In genomic region chr16:30096105-30096861, GRCh38 we compare ENCODE assay signal across 1 cellular context.
TF ChIP-seq lines count a peak whose summit lies in the region.

Gene YPEL3 (minus strand): TSS chr16:30096213. CDS start chr16:30095482, 731 bp downstream.

TF ChIP-seq in HEK293, 187 proteins besides CTCF, POLR2A, EP300 and RAD21 (continued from another document and continues in another):
- TF ChIP-seq ZNF600 (tag by site-specific recombination; IDR thresholded peaks at IDR 0.05) (peak; percentile 77), ZNF629 (tag by site-specific recombination; IDR thresholded peaks at IDR 0.05) (no peak), ZNF26 (tag by site-specific recombination; IDR thresholded peaks at IDR 0.05) (no peak), ZNF791 (tag by site-specific recombination; IDR thresholded peaks at IDR 0.05) (no peak), PRDM10 (tag by site-specific recombination; IDR thresholded peaks at IDR 0.05) (peak; percentile 27; the same call in 1 of the 2 replicates), KLF17 (tag by site-specific recombination; IDR thresholded peaks at IDR 0.05) (peak; percentile 52; the same call in 1 of the 2 replicates), ZNF362 (tag by site-specific recombination; IDR thresholded peaks at IDR 0.05) (no peak), ZNF830 (tag by site-specific recombination; IDR thresholded peaks at IDR 0.05; ENCODE audit: low read depth) (no peak), SALL2 (tag by site-specific recombination; IDR thresholded peaks at IDR 0.05; ENCODE audit: borderline replicate concordance) (no peak), ZNF692 (tag by site-specific recombination; IDR thresholded peaks at IDR 0.05) (peak; percentile 88), ZNF76 (tag by site-specific recombination; IDR thresholded peaks at IDR 0.05; ENCODE audit: borderline replicate concordance, low read depth) (peak; percentile 65), PRDM6 (tag by site-specific recombination; IDR thresholded peaks at IDR 0.05) (no peak), ZNF433 (tag by site-specific recombination; IDR thresholded peaks at IDR 0.05; ENCODE audit: low read depth) (no peak), BCL11B (tag by site-specific recombination; IDR thresholded peaks at IDR 0.05; ENCODE audit: low read depth) (peak; percentile 54; the same call in 1 of the 2 replicates), ZNF488 (tag by site-specific recombination; IDR thresholded peaks at IDR 0.05) (no peak), AEBP2 (tag by site-specific recombination; IDR thresholded peaks at IDR 0.05; ENCODE audit: borderline replicate concordance) (no peak), ZSCAN18 (tag by site-specific recombination; IDR thresholded peaks at IDR 0.05) (no peak), HOXD13 (CRISPR knock-in tag; IDR thresholded peaks at IDR 0.05; ENCODE audit: borderline replicate concordance) (no peak), ZNF670 (tag by site-specific recombination; IDR thresholded peaks at IDR 0.05; ENCODE audit: low read depth) (no peak), MEIS1 (CRISPR knock-in tag; IDR thresholded peaks at IDR 0.05; ENCODE audit: borderline replicate concordance) (no peak), ZBTB17 (tag by site-specific recombination; IDR thresholded peaks at IDR 0.05) (peak; percentile 52; the same call in 1 of the 2 replicates), ZNF223 (tag by site-specific recombination; IDR thresholded peaks at IDR 0.05) (no peak), TCF7L2 (IDR thresholded peaks at IDR 0.05; ENCODE audit: borderline replicate concordance, low read depth, low read length) (no peak), ZNF561 (tag by site-specific recombination; IDR thresholded peaks at IDR 0.05; ENCODE audit: borderline replicate concordance) (0 out of 2 replicates have a peak, but pooled peaks have one; percentile 51), ZNF175 (tag by site-specific recombination; IDR thresholded peaks at IDR 0.05) (no peak), KLF8 (tag by site-specific recombination; IDR thresholded peaks at IDR 0.05) (no peak; the same call in 1 of the 2 replicates), ZNF747 (tag by site-specific recombination; IDR thresholded peaks at IDR 0.05) (no peak), ZNF302 (tag by site-specific recombination; IDR thresholded peaks at IDR 0.05; ENCODE audit: low read depth) (no peak), ZNF335 (tag by site-specific recombination; conservative IDR thresholded peaks at IDR 0.05) (peak; percentile 79), ZNF658 (tag by site-specific recombination; IDR thresholded peaks at IDR 0.05) (no peak), ZNF585B (tag by site-specific recombination; IDR thresholded peaks at IDR 0.05) (no peak), HOXC10 (CRISPR knock-in tag; IDR thresholded peaks at IDR 0.05) (no peak), ZNF645 (tag by site-specific recombination; IDR thresholded peaks at IDR 0.05) (no peak), ZNF341 (tag by site-specific recombination; IDR thresholded peaks at IDR 0.05; ENCODE audit: low read depth) (no peak; the same call in none of the 2 replicates), SCRT1 (tag by site-specific recombination; IDR thresholded peaks at IDR 0.05; ENCODE audit: borderline replicate concordance) (no peak), GLIS2 (tag by site-specific recombination; IDR thresholded peaks at IDR 0.05) (peak; percentile 37; the same call in 1 of the 2 replicates), ZNF626 (tag by site-specific recombination; IDR thresholded peaks at IDR 0.05) (no peak), SP3 (tag by site-specific recombination; IDR thresholded peaks at IDR 0.05) (peak; percentile 51), HOXA7 (CRISPR knock-in tag; IDR thresholded peaks at IDR 0.05; ENCODE audit: borderline replicate concordance) (no peak), ZNF280C (tag by site-specific recombination; IDR thresholded peaks at IDR 0.05) (no peak), ZNF311 (tag by site-specific recombination; IDR thresholded peaks at IDR 0.05; ENCODE audit: borderline replicate concordance) (no peak), KLF1 (tag by site-specific recombination; IDR thresholded peaks at IDR 0.05) (peak; percentile 62), ZNF677 (tag by site-specific recombination; IDR thresholded peaks at IDR 0.05) (no peak), ZNF768 (tag by site-specific recombination; IDR thresholded peaks at IDR 0.05) (no peak), SP7 (tag by site-specific recombination; IDR thresholded peaks at IDR 0.05) (peak; percentile 76), ZSCAN30 (tag by site-specific recombination; IDR thresholded peaks at IDR 0.05) (peak; percentile 80; the same call in 1 of the 2 replicates), ZNF843 (tag by site-specific recombination; IDR thresholded peaks at IDR 0.05) (no peak; the same call in 1 of the 2 replicates)
